Comparison of ENCODE assay signal across 1 cellular context in genomic region chr3:71074416-71074815, GRCh38.
TF ChIP-seq lines count a peak whose summit lies in the region.

No MANE protein-coding gene starts in this region.

TF ChIP-seq in IMR-90, 13 proteins besides CTCF, POLR2A, EP300 and RAD21 (continued from another document):
- TF ChIP-seq MAZ (IDR thresholded peaks at IDR 0.05; ENCODE audit: borderline replicate concordance, low read depth, low read length) (no peak), MAFK (IDR thresholded peaks at IDR 0.05; ENCODE audit: low read depth, low read length) (0 out of 2 replicates have a peak, but pooled peaks have one; percentile 1), CHD1 (IDR thresholded peaks at IDR 0.05; ENCODE audit: low read depth, low read length) (no peak), ELK1 (IDR thresholded peaks at IDR 0.05; ENCODE audit: borderline replicate concordance, low read depth, low read length) (no peak)
TF ChIP-seq in IMR-90: peak in this region for 1.
